In the genomic region with DNA sequence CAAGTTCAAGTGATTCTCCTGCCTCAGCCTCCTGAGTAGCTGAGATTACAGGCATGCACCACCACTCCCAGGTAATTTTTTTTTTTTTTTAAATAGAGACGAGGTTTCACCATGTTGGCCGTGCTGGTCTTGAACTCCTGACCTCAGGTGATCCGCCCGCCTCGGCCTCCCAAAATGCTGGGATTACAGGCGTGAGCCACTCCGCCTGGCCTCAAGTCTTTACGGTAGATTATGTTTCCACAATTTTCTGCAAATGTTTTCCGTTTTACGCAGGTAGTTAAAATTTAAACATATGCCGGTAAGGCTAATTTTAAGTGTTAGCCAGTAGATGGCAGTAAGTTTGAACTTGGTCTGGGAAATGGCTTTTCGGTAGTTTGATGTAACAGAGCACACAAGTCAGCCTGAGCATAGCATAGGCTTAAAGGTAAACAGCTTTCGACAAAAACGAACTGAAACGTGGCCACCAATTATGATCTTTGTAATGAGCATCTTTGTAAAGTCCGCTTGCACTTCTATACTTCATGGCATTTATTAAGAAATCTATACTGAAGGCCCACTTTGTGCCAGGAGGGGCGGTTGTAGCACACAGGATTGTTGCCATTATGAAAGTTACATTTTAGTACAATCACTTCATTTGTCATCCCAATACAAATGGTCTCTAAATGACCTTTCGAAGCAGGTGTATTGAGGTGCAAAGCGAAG, we compare ENCODE assay signal across 8 cellular contexts. TPM values are rescaled to one million over a fixed set of nuclear protein-coding genes. Genes with fewer than 3 reads are reported as not detected.
DNase-seq lines count a peak whose midpoint lies in the region; ATAC-seq and TF ChIP-seq lines count a peak whose summit lies in the region.

No MANE protein-coding gene starts in this region.

- ATAC-seq in GM21619 (IDR thresholded peaks at IDR 0.05; ENCODE audit: unreplicated experiment) (peak; percentile 55), gastroesophageal sphincter (no peak)

- H3K27ac ChIP-seq in WERI-Rb-1, result no peak overlapping the region
- peak overlapping the region in 2 of 4 donors; percentile 1 to 14 for H3K27ac ChIP-seq in gastroesophageal sphincter
- H3K27ac ChIP-seq in coronary artery, result no peak overlapping the region

- 21 to 27% methylated on average over 14 to 17 of the region's 19 CpGs for WGBS in gastroesophageal sphincter (ENCODE audit: low coverage in 1 of 2), 2 donors

- no peak for TF ChIP-seq POLR2A in gastroesophageal sphincter (IDR thresholded peaks at IDR 0.05)

- H3K4me3 ChIP-seq in WERI-Rb-1 (ENCODE audit: low read depth, low read length), result 0 out of 2 replicates have a peak overlapping the region, but pooled peaks have one; percentile 11
- no peak overlapping the region for H3K4me3 ChIP-seq in gastroesophageal sphincter
- no peak overlapping the region for H3K4me3 ChIP-seq in coronary artery

- H3K9me3 ChIP-seq in WERI-Rb-1 (ENCODE audit: severe bottlenecking) (peaks cover 2% of the 10 kb centered on the region), gastroesophageal sphincter (peaks cover 0 to 5% (median 0%) of the 10 kb centered on the region in 3 donors)

- peak; percentile 2 for DNase-seq in NCI-H345 treated with DMSO at 0.1 percent for 48 hours (lab: John Stamatoyannopoulos, UW; ENCODE audit: unreplicated experiment)
- no peak for DNase-seq in NCI-H345 (lab: John Stamatoyannopoulos, UW)
- DNase-seq in NCI-H1092 treated with DMSO at 0.1 percent for 48 hours (lab: John Stamatoyannopoulos, UW), result peak; percentile 38
- DNase-seq in WERI-Rb-1, result no peak
- peak; percentile 15 for DNase-seq in pulmonary artery endothelial cell (ENCODE audit: low read depth, low spot score)
- DNase-seq in coronary artery (ENCODE audit: low spot score), result no peak

- no peak for TF ChIP-seq EP300 in gastroesophageal sphincter (IDR thresholded peaks at IDR 0.05)

- H3K36me3 ChIP-seq in WERI-Rb-1, result no peaks in the 10 kb centered on the region
- H3K36me3 ChIP-seq in gastroesophageal sphincter, result no peaks in the 10 kb centered on the region

- H3K27me3 ChIP-seq in WERI-Rb-1 (ENCODE audit: insufficient read depth, low read depth, severe bottlenecking) (no peaks in the 10 kb centered on the region), gastroesophageal sphincter (no peaks in the 10 kb centered on the region)

- TF ChIP-seq CTCF in WERI-Rb-1 (IDR thresholded peaks at IDR 0.05; ENCODE audit: low read depth, low read length) (peak; percentile 54), gastroesophageal sphincter (IDR thresholded peaks at IDR 0.05) (peak; percentile 39 to 69 (median 65)), coronary artery (IDR thresholded peaks at IDR 0.05) (no peak)

- peaks cover 0 to 34% (median 5%) of the 10 kb centered on the region in 3 donors for H3K4me1 ChIP-seq in gastroesophageal sphincter

RNA-seq across cellular contexts. Expression of a gene that starts 31.1 kb away (rescaled TPM):
- 1 to 10 TPM in 2 of 4 donors, under 1 TPM in 1, not detected in 1; 0.54 to 2.1 (median 1.3) TPM for total RNA-seq in gastroesophageal sphincter
- not detected in 2 replicates for total RNA-seq in pulmonary artery endothelial cell

Comparison
In these comparisons a context has a peak if more than half of its experiments do, and no peak if none do; other contexts are left out.
1. DNase-seq: peak in NCI-H345 treated with DMSO at 0.1 percent for 48 hours (single experiment), NCI-H1092 treated with DMSO at 0.1 percent for 48 hours (single experiment) and pulmonary artery endothelial cell (single experiment); none in NCI-H345 (single experiment), WERI-Rb-1 (single experiment) and coronary artery (single experiment).